ENCODE assay signal across 12 cellular contexts in the genomic region with DNA sequence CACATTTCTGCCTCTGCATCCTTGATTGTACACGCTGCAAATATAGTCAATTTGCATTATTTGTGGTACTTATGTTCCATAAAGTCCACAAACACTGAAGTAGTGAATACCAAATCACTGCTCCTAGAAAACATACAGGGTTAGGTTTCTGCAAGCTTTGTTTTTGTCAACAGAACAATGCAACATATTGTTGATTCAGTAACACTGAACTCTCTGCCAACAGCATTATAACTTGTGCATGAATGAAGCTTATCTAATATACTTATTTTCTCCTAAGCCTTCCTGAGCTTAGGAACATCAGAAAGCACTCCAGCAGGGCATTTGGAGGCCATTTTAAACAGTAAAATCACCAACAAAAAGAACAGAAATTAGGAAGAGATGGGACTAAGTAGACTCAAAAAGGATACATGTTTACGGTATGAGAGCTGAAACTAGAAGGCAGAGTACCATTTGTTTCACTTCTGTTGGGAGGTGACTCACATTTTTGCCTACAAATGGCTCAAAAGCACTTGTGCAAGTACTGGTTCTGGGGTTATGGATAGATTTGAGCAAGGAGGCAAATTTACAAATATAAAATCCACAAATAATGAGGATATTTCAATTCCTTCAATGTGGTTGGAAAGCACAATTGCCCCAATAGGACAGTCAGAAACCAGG. TPM values are rescaled to one million over a fixed set of nuclear protein-coding genes. Genes with fewer than 3 reads are reported as not detected.
DNase-seq lines count a peak whose midpoint lies in the region; ATAC-seq and TF ChIP-seq lines count a peak whose summit lies in the region.
"Had no signal": no experiment of that assay in that cellular context is flagged by ENCODE, and none has a peak within 500 bp of the region (broad histone marks: within the 10 kb centered on the region; RNA-seq: fewer than 3 reads in every experiment).

No MANE protein-coding gene starts in this region.

- peak; percentile 56 for ATAC-seq in activated CD8-positive, alpha-beta T cell treated with anti-CD3 and anti-CD28 coated beads for 36 hours
- ATAC-seq in activated CD8-positive, alpha-beta T cell treated with anti-CD3 and anti-CD28 coated beads, Interleukin-2, amount 10 ng/mL, durations not matched to agents 7 days and 5 days, result no peak
- peak; percentile 77 for ATAC-seq in HG02642 (IDR thresholded peaks at IDR 0.05; ENCODE audit: poor library complexity, unreplicated experiment)

- H2AFZ ChIP-seq in MM.1S (ENCODE audit: low read length), result no peak overlapping the region
- H2AFZ ChIP-seq: neural progenitor cell had no signal

- DNase-seq in activated CD8-positive, alpha-beta T cell treated with anti-CD3 and anti-CD28 coated beads for 36 hours, result no peak
- DNase-seq in activated CD8-positive, alpha-beta T cell treated with anti-CD3 and anti-CD28 coated beads, Interleukin-2, amount 10 ng/mL, durations not matched to agents 7 days and 5 days, result no peak
- DNase-seq in MM.1S, result peak; percentile 61
- no peak for DNase-seq in NCI-H82 treated with DMSO at 0.1 percent for 48 hours (lab: John Stamatoyannopoulos, UW; ENCODE audit: unreplicated experiment)
- no peak for DNase-seq in AG20443 (ENCODE audit: low spot score)
- DNase-seq in KBM-7, result no peak
- DNase-seq: KG1, OCI-M1 had no signal

- H3K4me2 ChIP-seq in MM.1S (ENCODE audit: low read depth, low read length), result peak overlapping the region; percentile 19
- H3K4me2 ChIP-seq: neural progenitor cell had no signal

- no peaks in the 10 kb centered on the region for H3K9me2 ChIP-seq in MM.1S (replicated peaks; ENCODE audit: insufficient read depth, low read length)

- H3F3A ChIP-seq in MM.1S (ENCODE audit: insufficient read depth, low read length), result peaks cover 12% of the 10 kb centered on the region

- peaks cover 16% of the 10 kb centered on the region for H3K4me1 Mint-ChIP-seq in activated CD8-positive, alpha-beta T cell treated with anti-CD3 and anti-CD28 coated beads for 36 hours (ENCODE audit: low read depth)
- no peaks in the 10 kb centered on the region for H3K4me1 Mint-ChIP-seq in activated CD8-positive, alpha-beta T cell treated with anti-CD3 and anti-CD28 coated beads, Interleukin-2, amount 10 ng/mL, durations not matched to agents 7 days and 5 days (ENCODE audit: low read depth)
- H3K4me1 Mint-ChIP-seq in stimulated activated naive CD8-positive, alpha-beta T cell treated with anti-CD3 and anti-CD28 coated beads, Interleukin-15, Interleukin-2, amounts not matched to agents 100 ng/mL and 50 ng/mL, for 24 hours (ENCODE audit: low read depth), result peaks cover 19% of the 10 kb centered on the region
- H3K4me1 Mint-ChIP-seq: neural progenitor cell had no signal

- in situ Hi-C loops in KBM-7 (cut with MboI; ENCODE audit: low pct_unique_long_range_greater_than_20kb, low sequenced_read_pairs), result no loop called here

- peaks cover 22% of the 10 kb centered on the region for H3K4me1 ChIP-seq in MM.1S (ENCODE audit: low read length)
- H3K4me1 ChIP-seq: neural progenitor cell had no signal

- no peak overlapping the region for H3K9ac ChIP-seq in MM.1S (ENCODE audit: low read length)
- H3K9ac ChIP-seq: neural progenitor cell had no signal

- no peak overlapping the region for H3K4me3 ChIP-seq in MM.1S (ENCODE audit: low read length)
- H3K4me3 ChIP-seq: cardiac muscle cell, neural progenitor cell had no signal

- H3K9me3 ChIP-seq in MM.1S (replicated peaks; ENCODE audit: insufficient read depth, low read length), result no peaks in the 10 kb centered on the region

- H3K27me3 ChIP-seq in MM.1S (replicated peaks; ENCODE audit: insufficient read depth, low read length), result no peaks in the 10 kb centered on the region
- H3K27me3 ChIP-seq: cardiac muscle cell, neural progenitor cell had no signal

- POLR2A ChIA-PET in activated CD8-positive, alpha-beta T cell treated with anti-CD3 and anti-CD28 coated beads for 36 hours (lab: Charles Lee), result interaction anchor here (0.7 to 1.3 kb wide), 4 partner anchors 10 to 1097 kb away, joined by 3 read pairs; a partner anchor contains a TSS
- POLR2A ChIA-PET in activated CD8-positive, alpha-beta T cell treated with anti-CD3 and anti-CD28 coated beads, Interleukin-2, amount 10 ng/mL, durations not matched to agents 7 days and 5 days (lab: Charles Lee), result no interaction called here

- H3K27ac ChIP-seq in MM.1S (ENCODE audit: low read length), result peak overlapping the region; percentile 33; the same call in 1 of the 2 replicates
- H3K27ac ChIP-seq: cardiac muscle cell, neural progenitor cell had no signal

- H3K9me3 Mint-ChIP-seq in activated CD8-positive, alpha-beta T cell treated with anti-CD3 and anti-CD28 coated beads for 36 hours, result no peaks in the 10 kb centered on the region
- H3K9me3 Mint-ChIP-seq in activated CD8-positive, alpha-beta T cell treated with anti-CD3 and anti-CD28 coated beads, Interleukin-2, amount 10 ng/mL, durations not matched to agents 7 days and 5 days (ENCODE audit: insufficient read depth), result no peaks in the 10 kb centered on the region
- no peaks in the 10 kb centered on the region for H3K9me3 Mint-ChIP-seq in stimulated activated naive CD8-positive, alpha-beta T cell treated with anti-CD3 and anti-CD28 coated beads, Interleukin-15, Interleukin-2, amounts not matched to agents 100 ng/mL and 50 ng/mL, for 24 hours
- H3K9me3 Mint-ChIP-seq: neural progenitor cell had no signal

- TF ChIP-seq CTCF in activated CD8-positive, alpha-beta T cell treated with anti-CD3 and anti-CD28 coated beads for 36 hours (IDR thresholded peaks at IDR 0.05), result no peak
- no peak for TF ChIP-seq CTCF in MM.1S (IDR thresholded peaks at IDR 0.05; ENCODE audit: low read length)

- intact Hi-C loops in activated CD8-positive, alpha-beta T cell treated with anti-CD3 and anti-CD28 coated beads for 36 hours (cut with micrococcal nuclease), result no loop called here

- H3K4me3 Mint-ChIP-seq in activated CD8-positive, alpha-beta T cell treated with anti-CD3 and anti-CD28 coated beads for 36 hours, result no peak overlapping the region
- H3K4me3 Mint-ChIP-seq in activated CD8-positive, alpha-beta T cell treated with anti-CD3 and anti-CD28 coated beads, Interleukin-2, amount 10 ng/mL, durations not matched to agents 7 days and 5 days, result no peak overlapping the region
- no peak overlapping the region for H3K4me3 Mint-ChIP-seq in stimulated activated naive CD8-positive, alpha-beta T cell treated with anti-CD3 and anti-CD28 coated beads, Interleukin-15, Interleukin-2, amounts not matched to agents 100 ng/mL and 50 ng/mL, for 24 hours
- H3K4me3 Mint-ChIP-seq: neural progenitor cell had no signal

- H3K79me2 ChIP-seq in MM.1S (ENCODE audit: low read length), result no peaks in the 10 kb centered on the region

- no peaks in the 10 kb centered on the region for H4K20me1 ChIP-seq in MM.1S (ENCODE audit: insufficient read depth, low read length)

- H3K36me3 Mint-ChIP-seq in activated CD8-positive, alpha-beta T cell treated with anti-CD3 and anti-CD28 coated beads for 36 hours (ENCODE audit: low read depth), result peaks cover 37% of the 10 kb centered on the region
- peaks cover 44% of the 10 kb centered on the region for H3K36me3 Mint-ChIP-seq in activated CD8-positive, alpha-beta T cell treated with anti-CD3 and anti-CD28 coated beads, Interleukin-2, amount 10 ng/mL, durations not matched to agents 7 days and 5 days (ENCODE audit: low read depth)
- H3K36me3 Mint-ChIP-seq in stimulated activated naive CD8-positive, alpha-beta T cell treated with anti-CD3 and anti-CD28 coated beads, Interleukin-15, Interleukin-2, amounts not matched to agents 100 ng/mL and 50 ng/mL, for 24 hours (ENCODE audit: low read depth), result peaks cover 58% of the 10 kb centered on the region

- H3K36me3 ChIP-seq in MM.1S (replicated peaks; ENCODE audit: insufficient read depth, low read length), result peaks cover 2% of the 10 kb centered on the region; the same call in 1 of the 2 replicates

- no peak overlapping the region for H3K27ac Mint-ChIP-seq in activated CD8-positive, alpha-beta T cell treated with anti-CD3 and anti-CD28 coated beads for 36 hours
- no peak overlapping the region for H3K27ac Mint-ChIP-seq in activated CD8-positive, alpha-beta T cell treated with anti-CD3 and anti-CD28 coated beads, Interleukin-2, amount 10 ng/mL, durations not matched to agents 7 days and 5 days
- peak overlapping the region; percentile 22 for H3K27ac Mint-ChIP-seq in stimulated activated naive CD8-positive, alpha-beta T cell treated with anti-CD3 and anti-CD28 coated beads, Interleukin-15, Interleukin-2, amounts not matched to agents 100 ng/mL and 50 ng/mL, for 24 hours
- H3K27ac Mint-ChIP-seq: neural progenitor cell had no signal

- CTCF ChIA-PET in activated CD8-positive, alpha-beta T cell treated with anti-CD3 and anti-CD28 coated beads for 36 hours (lab: Charles Lee), result no interaction called here
- CTCF ChIA-PET in activated CD8-positive, alpha-beta T cell treated with anti-CD3 and anti-CD28 coated beads, Interleukin-2, amount 10 ng/mL, durations not matched to agents 7 days and 5 days (lab: Charles Lee), result interaction anchor here (1.4 kb wide), 1 partner anchor 17 kb away, joined by 3 read pairs; no protein-coding TSS in a partner anchor

- H3K27me3 Mint-ChIP-seq in activated CD8-positive, alpha-beta T cell treated with anti-CD3 and anti-CD28 coated beads for 36 hours, result no peaks in the 10 kb centered on the region
- H3K27me3 Mint-ChIP-seq in activated CD8-positive, alpha-beta T cell treated with anti-CD3 and anti-CD28 coated beads, Interleukin-2, amount 10 ng/mL, durations not matched to agents 7 days and 5 days (ENCODE audit: low read depth), result no peaks in the 10 kb centered on the region
- no peaks in the 10 kb centered on the region for H3K27me3 Mint-ChIP-seq in stimulated activated naive CD8-positive, alpha-beta T cell treated with anti-CD3 and anti-CD28 coated beads, Interleukin-15, Interleukin-2, amounts not matched to agents 100 ng/mL and 50 ng/mL, for 24 hours

RNA-seq across cellular contexts. Expression of a gene that starts 14.1 kb away (rescaled TPM):
- 10 to 100 TPM; 25.7 to 26.8 TPM for total RNA-seq in activated CD8-positive, alpha-beta T cell treated with anti-CD3 and anti-CD28 coated beads for 36 hours
- total RNA-seq in activated CD8-positive, alpha-beta T cell treated with anti-CD3 and anti-CD28 coated beads, Interleukin-2, amount 10 ng/mL, durations not matched to agents 7 days and 5 days, result 10 to 100 TPM; 14.7 to 15.5 TPM
